Comparison of ENCODE assay signal across 8 cellular contexts in genomic region chr6:145734486-145735355, GRCh38. TPM values are rescaled to one million over a fixed set of nuclear protein-coding genes. Genes with fewer than 3 reads are reported as not detected.
DNase-seq lines count a peak whose midpoint lies in the region; ATAC-seq, FAIRE-seq and TF ChIP-seq lines count a peak whose summit lies in the region.

No MANE protein-coding gene starts in this region.

- FAIRE-seq in keratinocyte (lab: Jason Lieb, UNC), result no peak

- TF ChIP-seq CTCF in AG04449 (IDR thresholded peaks at IDR 0.05; ENCODE audit: insufficient read depth, low read length, missing control alignments) (no peak), keratinocyte (optimal IDR thresholded peaks at IDR 0.05 in 1 of 3, IDR thresholded peaks at IDR 0.05 in 1 of 3, conservative IDR thresholded peaks at IDR 0.05 in 1 of 3; ENCODE audit: extremely low read depth in 1 of 3, insufficient read depth in 2 of 3, low read length in 3 of 3) (no peak)

- dilution Hi-C loops in keratinocyte (cut with MboI; ENCODE audit: extremely low pct_ligation_motif_present, low sequenced_read_pairs), result no loop called here

- no peaks in the 10 kb centered on the region for H3K9me3 ChIP-seq in keratinocyte (ENCODE audit: control insufficient read depth, low read depth, low read length)

- H3K79me2 ChIP-seq in keratinocyte (ENCODE audit: control insufficient read depth, insufficient read depth, low read length), result no peaks in the 10 kb centered on the region

- DNase-seq in AG04449 (ENCODE audit: low read depth, low spot score), result no peak
- peak; percentile 87 for DNase-seq in NCI-H2196 (lab: John Stamatoyannopoulos, UW; ENCODE audit: unreplicated experiment)
- peak; percentile 43 to 50 (median 47) for DNase-seq in activated CD4-positive, CD25-positive, alpha-beta regulatory T cell (lab: John Stamatoyannopoulos, UW)
- DNase-seq in central memory CD4-positive, alpha-beta T cell, result peak; percentile 59
- DNase-seq in keratinocyte (ENCODE audit: low read depth, low spot score), result no peak
- DNase-seq in stimulated activated CD4-positive, alpha-beta T cell treated with anti-CD3 and anti-CD28 coated beads, Interleukin-15, amount 100 ng/mL, for 1 hour (ENCODE audit: low read depth in 1 of 2, low spot score in 1 of 2), result peak; percentile 31 to 63

- H3K9me1 ChIP-seq in keratinocyte (ENCODE audit: control insufficient read depth, extremely low read depth, insufficient read depth, low read length), result no peaks in the 10 kb centered on the region

- peak overlapping the region; percentile 96 for H3K4me2 ChIP-seq in keratinocyte (ENCODE audit: control insufficient read depth, extremely low read depth, insufficient read depth, low read depth, low read length)

- H4K20me1 ChIP-seq in keratinocyte (ENCODE audit: control insufficient read depth, extremely low read depth, insufficient read depth, low read length), result no peaks in the 10 kb centered on the region

- H3K4me3 ChIP-seq in AG04449 (ENCODE audit: low read depth, low read length) (peak overlapping the region; percentile 73), keratinocyte (ENCODE audit: control insufficient read depth in 2 of 3, extremely low read depth in 1 of 3, insufficient read depth in 2 of 3, low read depth in 1 of 3, low read length in 3 of 3) (peak overlapping the region; percentile 57 to 85 (median 82))

- H3K27me3 ChIP-seq in keratinocyte (ENCODE audit: control insufficient read depth, extremely low read depth, insufficient read depth, low read length), result no peaks in the 10 kb centered on the region

- CTCF ChIA-PET in AG04449 (lab: Yijun Ruan, JAX), result interaction anchor here (0.9 to 1.4 kb wide), 5 partner anchors 13 to 160 kb away, joined by 3 to 6 read pairs (median 4); no protein-coding TSS in a partner anchor

- H2AFZ ChIP-seq in keratinocyte (ENCODE audit: control insufficient read depth, low read length), result peak overlapping the region; percentile 83

- peak overlapping the region; percentile 94 for H3K27ac ChIP-seq in keratinocyte (ENCODE audit: control insufficient read depth, insufficient read depth, low read length)

- POLR2A ChIA-PET in AG04449 (lab: Yijun Ruan, JAX), result interaction anchor here (0.6 to 2.2 kb wide), 4 partner anchors 46 to 1096 kb away, joined by 4 to 16 read pairs (median 6); partner anchors contain the start of gene FBXO30

- H3K4me1 ChIP-seq in keratinocyte (ENCODE audit: control insufficient read depth, extremely low read depth, insufficient read depth, low read length), result peaks cover 8% of the 10 kb centered on the region

- peak overlapping the region; percentile 93 for H3K9ac ChIP-seq in keratinocyte (ENCODE audit: control insufficient read depth, extremely low read depth, insufficient read depth, low read length)

- H3K36me3 ChIP-seq in keratinocyte (ENCODE audit: control insufficient read depth in 2 of 2, extremely low read depth in 1 of 2, insufficient read depth in 2 of 2, low read length in 2 of 2), result no peaks in the 10 kb centered on the region

- ATAC-seq in GM18873 (IDR thresholded peaks at IDR 0.05; ENCODE audit: low FRiP score, unreplicated experiment) (peak; percentile 47), HG03139 (IDR thresholded peaks at IDR 0.05; ENCODE audit: unreplicated experiment) (peak; percentile 64)

RNA-seq across cellular contexts. Expression of gene EPM2A, which starts 0.6 kb away (rescaled TPM):
- polyA plus RNA-seq in keratinocyte, result 2.4 to 3.6 TPM (median 2.4 TPM) in 3 replicates
- 5.0 TPM for polyA plus RNA-seq in keratinocyte (2011; ENCODE audit: low read depth)
- polyA plus RNA-seq in keratinocyte (2011; cell fraction: cytosol; rRNA removed), result 3.2 and 4.1 TPM in 2 replicates
- polyA plus RNA-seq in keratinocyte (2011; cell fraction: nucleus; rRNA removed), result 3.8 and 4.5 TPM in 2 replicates
- polyA plus RNA-seq in keratinocyte (2012; ENCODE audit: low replicate concordance), result 1.7 and 2.7 TPM in 2 replicates
- 1.4 to 4.8 TPM (median 3.2 TPM) in 3 replicates for polyA minus RNA-seq in keratinocyte
- polyA minus RNA-seq in keratinocyte (2011; cell fraction: cytosol; rRNA and poly(A)+ RNA removed), result 11.5 TPM
- 5.7 and 7.6 TPM in 2 replicates for polyA minus RNA-seq in keratinocyte (2011; cell fraction: nucleus; rRNA and poly(A)+ RNA removed)

Comparison
In these comparisons a context has a peak if more than half of its experiments do, and no peak if none do; other contexts are left out.
1. DNase-seq: peak in NCI-H2196 (single experiment), activated CD4-positive, CD25-positive, alpha-beta regulatory T cell (4 of 4), central memory CD4-positive, alpha-beta T cell (single experiment) and stimulated activated CD4-positive, alpha-beta T cell treated with anti-CD3 and anti-CD28 coated beads, Interleukin-15, amount 100 ng/mL, for 1 hour (2 of 2); none in AG04449 (single experiment) and keratinocyte (single experiment).